14 cellular contexts compared by ENCODE assay signal in the genomic region with DNA sequence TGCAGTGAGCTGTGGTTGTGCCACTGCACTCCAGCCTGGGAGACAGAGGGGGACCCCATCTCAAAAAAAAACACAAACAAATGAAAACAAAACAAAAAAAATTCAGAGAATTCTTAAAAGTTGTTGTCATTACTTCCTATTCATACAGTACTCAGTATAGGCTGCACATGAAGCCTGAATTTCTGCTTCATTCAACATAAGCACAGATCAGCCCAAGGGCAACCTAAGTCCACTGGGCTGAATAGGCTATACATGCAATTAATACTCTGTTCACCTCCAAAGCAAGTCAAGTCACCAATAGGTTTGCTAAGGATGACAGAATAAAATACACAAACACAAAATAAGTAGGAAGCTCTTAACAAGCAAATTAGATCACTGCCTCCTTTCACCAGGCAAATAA. TPM values are rescaled to one million over a fixed set of nuclear protein-coding genes. Genes with fewer than 3 reads are reported as not detected.
DNase-seq lines count a peak whose midpoint lies in the region; ATAC-seq and TF ChIP-seq lines count a peak whose summit lies in the region.
"Had no signal": no experiment of that assay in that cellular context is flagged by ENCODE, and none has a peak within 500 bp of the region (broad histone marks: within the 10 kb centered on the region; RNA-seq: fewer than 3 reads in every experiment).

No MANE protein-coding gene starts in this region.

- TF ChIP-seq CTCF in HEK293 (tag by site-specific recombination; IDR thresholded peaks at IDR 0.05) (no peak), chondrocyte (IDR thresholded peaks at IDR 0.05) (no peak), type B pancreatic cell (conservative IDR thresholded peaks at IDR 0.05) (no peak), endothelial cell (IDR thresholded peaks at IDR 0.05; ENCODE audit: unreplicated experiment) (no peak)

- H3K9me3 ChIP-seq in HEK293 (ENCODE audit: control insufficient read depth, insufficient read depth, low read depth, low read length) = no peaks in the 10 kb centered on the region

- H3K9me3 Mint-ChIP-seq in chondrocyte (ENCODE audit: low read depth) (no peaks in the 10 kb centered on the region), type B pancreatic cell (no peaks in the 10 kb centered on the region), endothelial cell (ENCODE audit: unreplicated experiment) (no peaks in the 10 kb centered on the region)

- H3K4me3 Mint-ChIP-seq in chondrocyte (ENCODE audit: unreplicated experiment) (no peak overlapping the region), type B pancreatic cell (no peak overlapping the region), endothelial cell (ENCODE audit: unreplicated experiment) (no peak overlapping the region)
- H3K4me3 Mint-ChIP-seq: CD4-positive, CD25-positive, alpha-beta regulatory T cell had no signal

- CTCF ChIA-PET in HEK293 (lab: Yijun Ruan, JAX) = no interaction called here

- H3K27me3 Mint-ChIP-seq in chondrocyte (ENCODE audit: low read depth) (no peaks in the 10 kb centered on the region), type B pancreatic cell (no peaks in the 10 kb centered on the region), endothelial cell (ENCODE audit: unreplicated experiment) (peaks cover 2% of the 10 kb centered on the region)
- H3K27me3 Mint-ChIP-seq: CD4-positive, CD25-positive, alpha-beta regulatory T cell had no signal

- H3K27ac ChIP-seq in HEK293 (ENCODE audit: extremely low read depth, low read depth, low read length) = no peak overlapping the region
- H3K27ac ChIP-seq: BLaER1 treated with 17β-estradiol and CSF1 and Interleukin-3, amounts not matched to agents 10 nM and 100 nM; GM23248 had no signal

- POLR2A ChIA-PET in HEK293 (lab: Yijun Ruan, JAX) = interaction anchor here (1.0 kb wide), 1 partner anchor 18 kb away, joined by 3 read pairs; no protein-coding TSS in a partner anchor

- no peak for ATAC-seq in GM19452 (IDR thresholded peaks at IDR 0.05; ENCODE audit: unreplicated experiment)
- ATAC-seq: HCT116 had no signal

- no peak overlapping the region for H3K4me3 ChIP-seq in HEK293 (ENCODE audit: low read depth, low read length)
- H3K4me3 ChIP-seq: BLaER1 treated with 17β-estradiol and CSF1 and Interleukin-3, amounts not matched to agents 10 nM and 100 nM; GM23248 had no signal

- DNase-seq in NCI-H2029 treated with DMSO at 0.1 percent for 48 hours (lab: John Stamatoyannopoulos, UW) (peak; percentile 12), NCI-H2029 (lab: John Stamatoyannopoulos, UW) (no peak), chondrocyte (ENCODE audit: low spot score) (no peak), type B pancreatic cell (ENCODE audit: extremely low spot score, unreplicated experiment) (no peak), endothelial cell (ENCODE audit: low spot score) (no peak)
- DNase-seq: 8988T; CD4-positive, CD25-positive, alpha-beta regulatory T cell; DMS53; GF-D8; GM23248 had no signal

- no peaks in the 10 kb centered on the region; a peak in 1 of 3 replicates for H3K36me3 ChIP-seq in HEK293 (ENCODE audit: control insufficient read depth in 2 of 2, insufficient read depth in 1 of 2, low read length in 2 of 2)

- peaks cover 46% of the 10 kb centered on the region for H3K4me1 Mint-ChIP-seq in chondrocyte (ENCODE audit: low read depth)
- peaks cover 25% of the 10 kb centered on the region for H3K4me1 Mint-ChIP-seq in type B pancreatic cell (ENCODE audit: unreplicated experiment)
- peaks cover 6% of the 10 kb centered on the region for H3K4me1 Mint-ChIP-seq in endothelial cell (ENCODE audit: unreplicated experiment)

- peak overlapping the region; percentile 2 for H3K27ac Mint-ChIP-seq in chondrocyte (ENCODE audit: unreplicated experiment)
- H3K27ac Mint-ChIP-seq in type B pancreatic cell = peak overlapping the region; percentile 71
- H3K27ac Mint-ChIP-seq in endothelial cell (ENCODE audit: unreplicated experiment) = no peak overlapping the region
- H3K27ac Mint-ChIP-seq: CD4-positive, CD25-positive, alpha-beta regulatory T cell had no signal

- H3K4me1 ChIP-seq in HEK293 (ENCODE audit: control insufficient read depth, insufficient read depth, low read length) = peaks cover 14% of the 10 kb centered on the region

- H3K36me3 Mint-ChIP-seq in chondrocyte (ENCODE audit: low read depth) (no peaks in the 10 kb centered on the region), type B pancreatic cell (peaks cover 19% of the 10 kb centered on the region), endothelial cell (ENCODE audit: low read depth, unreplicated experiment) (no peaks in the 10 kb centered on the region)

TF ChIP-seq in HEK293, 187 proteins besides CTCF, POLR2A, EP300 and RAD21:
- TF ChIP-seq ZBTB8A (tag by site-specific recombination; IDR thresholded peaks at IDR 0.05) = peak; percentile 39; the same call in 1 of the 2 replicates
- no peak for TF ChIP-seq ZNF404 (tag by site-specific recombination; IDR thresholded peaks at IDR 0.05)
- TF ChIP-seq ZNF449 (tag by site-specific recombination; IDR thresholded peaks at IDR 0.05) = no peak
- no peak for TF ChIP-seq ZNF658 (tag by site-specific recombination; IDR thresholded peaks at IDR 0.05)
- TF ChIP-seq ZNF132 (tag by site-specific recombination; IDR thresholded peaks at IDR 0.05; ENCODE audit: borderline replicate concordance) = no peak
- TF ChIP-seq ZNF416 (tag by site-specific recombination; IDR thresholded peaks at IDR 0.05) = no peak
- TF ChIP-seq, protein P1, sequence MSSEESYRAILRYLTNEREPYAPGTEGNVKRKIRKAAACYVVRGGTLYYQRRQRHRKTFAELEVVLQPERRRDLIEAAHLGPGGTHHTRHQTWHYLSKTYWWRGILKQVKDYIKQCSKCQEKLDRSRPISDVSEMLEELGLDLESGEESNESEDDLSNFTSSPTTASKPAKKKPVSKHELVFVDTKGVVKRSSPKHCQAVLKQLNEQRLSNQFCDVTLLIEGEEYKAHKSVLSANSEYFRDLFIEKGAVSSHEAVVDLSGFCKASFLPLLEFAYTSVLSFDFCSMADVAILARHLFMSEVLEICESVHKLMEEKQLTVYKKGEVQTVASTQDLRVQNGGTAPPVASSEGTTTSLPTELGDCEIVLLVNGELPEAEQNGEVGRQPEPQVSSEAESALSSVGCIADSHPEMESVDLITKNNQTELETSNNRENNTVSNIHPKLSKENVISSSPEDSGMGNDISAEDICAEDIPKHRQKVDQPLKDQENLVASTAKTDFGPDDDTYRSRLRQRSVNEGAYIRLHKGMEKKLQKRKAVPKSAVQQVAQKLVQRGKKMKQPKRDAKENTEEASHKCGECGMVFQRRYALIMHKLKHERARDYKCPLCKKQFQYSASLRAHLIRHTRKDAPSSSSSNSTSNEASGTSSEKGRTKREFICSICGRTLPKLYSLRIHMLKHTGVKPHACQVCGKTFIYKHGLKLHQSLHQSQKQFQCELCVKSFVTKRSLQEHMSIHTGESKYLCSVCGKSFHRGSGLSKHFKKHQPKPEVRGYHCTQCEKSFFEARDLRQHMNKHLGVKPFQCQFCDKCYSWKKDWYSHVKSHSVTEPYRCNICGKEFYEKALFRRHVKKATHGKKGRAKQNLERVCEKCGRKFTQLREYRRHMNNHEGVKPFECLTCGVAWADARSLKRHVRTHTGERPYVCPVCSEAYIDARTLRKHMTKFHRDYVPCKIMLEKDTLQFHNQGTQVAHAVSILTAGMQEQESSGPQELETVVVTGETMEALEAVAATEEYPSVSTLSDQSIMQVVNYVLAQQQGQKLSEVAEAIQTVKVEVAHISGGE (tag by site-specific recombination; conservative IDR thresholded peaks at IDR 0.05; ENCODE audit: low read depth) = no peak
- no peak for TF ChIP-seq ZNF174 (tag by site-specific recombination; IDR thresholded peaks at IDR 0.05)
- TF ChIP-seq, protein P2, sequence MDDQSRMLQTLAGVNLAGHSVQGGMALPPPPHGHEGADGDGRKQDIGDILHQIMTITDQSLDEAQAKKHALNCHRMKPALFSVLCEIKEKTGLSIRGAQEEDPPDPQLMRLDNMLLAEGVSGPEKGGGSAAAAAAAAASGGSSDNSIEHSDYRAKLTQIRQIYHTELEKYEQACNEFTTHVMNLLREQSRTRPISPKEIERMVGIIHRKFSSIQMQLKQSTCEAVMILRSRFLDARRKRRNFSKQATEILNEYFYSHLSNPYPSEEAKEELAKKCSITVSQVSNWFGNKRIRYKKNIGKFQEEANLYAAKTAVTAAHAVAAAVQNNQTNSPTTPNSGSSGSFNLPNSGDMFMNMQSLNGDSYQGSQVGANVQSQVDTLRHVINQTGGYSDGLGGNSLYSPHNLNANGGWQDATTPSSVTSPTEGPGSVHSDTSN (CRISPR knock-in tag; IDR thresholded peaks at IDR 0.05) = no peak

RNA-seq across cellular contexts. Expression of gene UBTD2, which starts 18.8 kb away (rescaled TPM):
- total RNA-seq in chondrocyte (37.6 to 38.9 TPM (median 38.4 TPM) in 3 replicates), type B pancreatic cell (ENCODE audit: low replicate concordance) (32.8 and 47.2 TPM in 2 replicates), endothelial cell (ENCODE audit: unreplicated experiment) (38.8 TPM)
